9 cellular contexts compared by ENCODE assay signal in the genomic region with DNA sequence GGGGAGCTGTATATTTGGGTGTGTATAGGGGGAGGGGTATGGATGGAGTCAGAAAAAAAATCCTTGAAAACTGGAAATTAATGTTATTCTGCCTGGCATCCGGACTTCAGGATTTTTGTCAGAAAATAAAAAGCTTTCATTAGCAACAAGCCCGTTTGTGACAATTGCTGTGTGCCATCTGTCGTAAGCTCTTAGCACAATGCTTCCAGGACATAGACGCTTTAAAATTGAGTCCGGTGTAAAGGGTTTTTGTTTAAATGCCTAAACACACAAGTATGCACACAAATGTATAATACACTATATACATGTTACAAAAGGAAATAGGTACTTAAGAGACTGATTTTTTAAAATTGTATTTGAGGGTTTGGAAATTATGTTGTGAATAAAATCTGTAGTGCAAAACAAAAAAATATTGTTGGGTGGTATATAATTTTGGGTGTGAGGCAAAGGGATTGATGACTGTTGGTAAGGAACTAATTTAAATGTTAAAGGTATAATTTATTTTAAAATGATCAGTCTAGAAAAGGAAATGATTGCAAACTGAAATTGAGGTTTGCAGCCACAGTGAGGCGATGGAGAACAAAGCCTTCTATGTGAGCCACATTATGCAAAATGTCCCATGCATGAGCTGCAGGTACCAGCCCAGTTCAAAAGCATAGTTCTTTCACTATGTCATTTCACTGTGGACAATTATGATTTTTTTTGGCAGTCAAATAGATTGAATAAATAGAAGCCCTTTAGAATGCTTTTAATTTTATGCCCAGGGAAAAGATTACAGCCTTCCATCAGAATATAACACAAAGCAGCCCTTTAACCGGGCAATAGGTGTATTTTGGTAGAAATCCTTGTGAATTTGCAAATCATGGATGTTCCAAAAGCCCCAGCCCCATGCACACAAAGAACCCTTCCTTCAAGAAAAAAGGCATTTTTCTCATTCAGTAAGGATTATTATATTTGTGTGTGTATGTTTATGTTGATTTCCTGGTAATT. TPM values are rescaled to one million over a fixed set of nuclear protein-coding genes. Genes with fewer than 3 reads are reported as not detected.
DNase-seq lines count a peak whose midpoint lies in the region; ATAC-seq and TF ChIP-seq lines count a peak whose summit lies in the region.
"Had no signal": no experiment of that assay in that cellular context is flagged by ENCODE, and none has a peak within 500 bp of the region (broad histone marks: within the 10 kb centered on the region; RNA-seq: fewer than 3 reads in every experiment).

No MANE protein-coding gene starts in this region.

- DNase-seq in AG10803 (ENCODE audit: low read depth) (peak; percentile 36), HT-29 (ENCODE audit: low spot score) (peak; percentile 63), NCI-H82 (lab: John Stamatoyannopoulos, UW) (peak; percentile 67), coronary artery (ENCODE audit: low spot score) (no peak), midbrain (lab: John Stamatoyannopoulos, UW) (peak; percentile 57)

- H3K4me3 ChIP-seq in AG10803 (ENCODE audit: low read length) (no peak overlapping the region), GM12875 (ENCODE audit: low read depth, low read length) (no peak overlapping the region), coronary artery (peak overlapping the region; percentile 90)

- no peak for ATAC-seq in HG03039 (IDR thresholded peaks at IDR 0.05; ENCODE audit: unreplicated experiment)
- ATAC-seq in GM21737 (IDR thresholded peaks at IDR 0.05; ENCODE audit: unreplicated experiment), result no peak

- TF ChIP-seq CTCF in AG10803 (conservative IDR thresholded peaks at IDR 0.05; ENCODE audit: low read length), result peak; percentile 76
- TF ChIP-seq CTCF in GM12875 (IDR thresholded peaks at IDR 0.05; ENCODE audit: borderline replicate concordance, insufficient read depth, low read depth, low read length), result peak; percentile 31; the same call in 1 of the 2 replicates
- peak; percentile 31 for TF ChIP-seq CTCF in coronary artery (IDR thresholded peaks at IDR 0.05)

- peak overlapping the region; percentile 18 to 34 for H3K27ac ChIP-seq in coronary artery
- H3K27ac ChIP-seq: SJSA1 had no signal

RNA-seq across cellular contexts. Expression of gene MAP2, which starts 1.5 kb away (rescaled TPM):
- 0.08 and 1.4 TPM in 2 replicates for total RNA-seq in HT-29 (2014; rRNA removed; shearing (Covaris generic))
